ENCODE assay signal across 19 cellular contexts in the genomic region with DNA sequence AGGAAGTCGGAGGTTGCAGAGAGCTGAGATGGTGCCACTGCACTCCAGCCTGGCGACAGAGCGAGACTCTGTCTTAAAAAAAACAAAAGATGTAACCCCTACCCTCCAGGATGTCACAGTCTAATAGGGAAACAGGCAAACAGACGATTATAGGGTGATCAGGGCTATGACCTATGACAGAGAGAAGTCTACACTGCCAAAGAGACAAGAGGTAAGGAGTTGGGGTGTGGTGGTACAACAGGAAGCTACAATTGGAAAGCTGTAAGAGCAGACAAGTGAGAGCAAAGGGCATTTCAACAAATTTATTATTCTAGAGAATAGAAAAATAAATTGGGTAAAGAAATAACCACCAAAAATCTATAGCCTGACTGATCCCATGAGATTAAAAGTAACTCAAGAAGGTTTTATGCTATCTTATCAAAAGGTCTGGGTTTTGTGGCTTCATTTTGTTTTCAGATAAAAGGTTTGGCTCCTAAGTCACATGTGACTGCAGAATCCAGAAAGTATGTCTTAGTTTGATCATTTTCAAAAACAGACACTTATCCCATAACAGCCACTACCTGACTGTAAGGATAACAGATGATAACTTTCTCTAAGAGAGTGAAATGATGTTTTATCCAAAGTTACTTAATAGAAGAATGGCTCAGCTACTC. TPM values are rescaled to one million over a fixed set of nuclear protein-coding genes. Genes with fewer than 3 reads are reported as not detected.
"Had no signal": no experiment of that assay in that cellular context is flagged by ENCODE, and none has a peak within 500 bp of the region (broad histone marks: within the 10 kb centered on the region; RNA-seq: fewer than 3 reads in every experiment).

No MANE protein-coding gene starts in this region.

- ATAC-seq: psoas muscle, right lobe of liver had no signal

- H3K9me3 ChIP-seq: psoas muscle, right lobe of liver, SJCRH30, thyroid gland, uterus had no signal

- H3K4me3 Mint-ChIP-seq: activated naive CD8-positive, alpha-beta T cell had no signal

- H3K27ac Mint-ChIP-seq: activated naive CD8-positive, alpha-beta T cell had no signal

- H3K27me3 ChIP-seq: right lobe of liver, SJCRH30, thyroid gland, uterus had no signal

- DNase-seq: activated CD4-positive, alpha-beta T cell treated with anti-CD3 and anti-CD28 coated beads, Interleukin-2, amount 50 U/mL, for 4 hours; activated CD4-positive, CD25-positive, alpha-beta regulatory T cell treated with anti-CD3 and anti-CD28 coated beads, Interleukin-2, amount 50 U/mL, for 72 hours; activated CD8-positive, alpha-beta memory T cell treated with anti-CD3 and anti-CD28 coated beads, Interleukin-2, amount 50 U/mL, for 4 hours; aorta; cortex of kidney; effector CD4-positive, alpha-beta T cell; foreskin melanocyte; kidney glomerular epithelial cell; mesendoderm; psoas muscle; right lobe of liver; SJCRH30; T-helper 2 cell; thyroid gland; uterus had no signal

- H3K4me3 ChIP-seq: psoas muscle, right lobe of liver, SJCRH30, smooth muscle cell, thyroid gland, uterus had no signal

- H3K36me3 ChIP-seq: uterus had no signal

- H3K27ac ChIP-seq: psoas muscle, right lobe of liver, SJCRH30, thyroid gland, uterus had no signal

- H3K27me3 Mint-ChIP-seq: activated naive CD8-positive, alpha-beta T cell had no signal

RNA-seq across cellular contexts. Expression of a gene that starts 35.1 kb away (rescaled TPM):
- total RNA-seq: aorta, liver, osteocyte, psoas muscle, SJCRH30, thyroid gland had no signal
